In the genomic region with DNA sequence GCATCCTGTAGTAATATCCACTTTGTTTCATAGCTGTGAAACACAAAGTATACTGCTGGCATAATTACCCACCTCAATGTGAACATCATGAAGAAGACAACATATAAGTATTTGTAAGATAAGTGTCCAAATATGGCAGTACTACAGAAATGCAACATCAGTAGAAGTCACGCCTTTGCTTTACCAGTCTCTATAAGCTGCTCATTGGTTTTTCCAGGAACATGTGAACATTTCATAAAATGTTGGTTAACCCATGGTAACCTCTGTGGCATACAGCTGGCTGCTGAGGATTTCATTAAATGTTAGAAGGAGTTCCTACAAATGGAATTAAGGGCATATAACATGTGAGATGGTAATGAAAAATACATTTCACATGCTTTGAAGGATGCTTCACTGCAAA, we compare ENCODE assay signal across 34 cellular contexts.
"Had no signal": no experiment of that assay in that cellular context is flagged by ENCODE, and none has a peak within 500 bp of the region (broad histone marks: within the 10 kb centered on the region; RNA-seq: fewer than 3 reads in every experiment).

No MANE protein-coding gene starts in this region.

- ATAC-seq: activated CD4-positive, CD25-positive, alpha-beta regulatory T cell treated with anti-CD3 and anti-CD28 coated beads, Interleukin-2, amount 50 U/mL, for 24 hours; activated naive CD8-positive, alpha-beta T cell treated with anti-CD3 and anti-CD28 coated beads, Interleukin-2, amount 50 U/mL, for 24 hours; body of pancreas; gastroesophageal sphincter; heart right ventricle; T-helper 17 cell had no signal

- DNase-seq: activated B cell treated with CpG ODN at 0.5 μM for 24 hours; activated CD4-positive, alpha-beta T cell treated with anti-CD3 and anti-CD28 coated beads for 48 hours; activated CD4-positive, alpha-beta T cell treated with anti-CD3 and anti-CD28 coated beads, Interleukin-2, amount 50 U/mL, for 1 hour; activated CD4-positive, alpha-beta T cell treated with anti-CD3 and anti-CD28 coated beads, Interleukin-2, amount 50 U/mL, for 48 hours; activated effector memory CD4-positive, alpha-beta T cell treated with anti-CD3 and anti-CD28 coated beads, Interleukin-2, amount 50 U/mL, for 16 hours; activated naive CD4-positive, alpha-beta T cell treated with anti-CD3 and anti-CD28 coated beads for 36 hours; activated naive CD8-positive, alpha-beta T cell treated with anti-CD3 and anti-CD28 coated beads for 36 hours; activated naive CD8-positive, alpha-beta T cell treated with anti-CD3 and anti-CD28 coated beads, Interleukin-2, amount 50 U/mL, for 24 hours; activated T-cell treated with anti-CD3 and anti-CD28 coated beads, Interleukin-2, amount 50 U/mL, for 1 hour; activated T-cell treated with anti-CD3 and anti-CD28 coated beads, Interleukin-2, amount 50 U/mL, for 48 hours; adrenal gland; amygdala; aorta; body of pancreas; caudate nucleus; cortex of kidney; dermis blood vessel endothelial cell; effector CD4-positive, alpha-beta T cell; esophagus squamous epithelium; foreskin melanocyte; heart right ventricle; T-helper 1 cell; T-helper 17 cell; T1000; WERI-Rb-1 had no signal

- H3K36me3 Mint-ChIP-seq: activated naive CD4-positive, alpha-beta T cell treated with anti-CD3 and anti-CD28 coated beads, Interleukin-2, amount 50 U/mL, for 24 hours had no signal

- H3K27ac Mint-ChIP-seq: activated B cell treated with CpG ODN at 0.5 μM for 24 hours; activated naive CD4-positive, alpha-beta T cell treated with anti-CD3 and anti-CD28 coated beads for 36 hours; activated naive CD4-positive, alpha-beta T cell treated with anti-CD3 and anti-CD28 coated beads, Interleukin-2, amount 50 U/mL, for 24 hours; activated naive CD8-positive, alpha-beta T cell treated with anti-CD3 and anti-CD28 coated beads for 36 hours; activated naive CD8-positive, alpha-beta T cell treated with anti-CD3 and anti-CD28 coated beads, Interleukin-2, amount 50 U/mL, for 24 hours; activated T-helper 1 cell treated with anti-CD3 and anti-CD28 coated beads, Interleukin-12 subunit alpha, Interleukin-12 subunit beta, Interleukin-2, Interleukin-4 antibody, amounts not matched to agents 30 ng/mL and 10 ng/mL and 1 ng/mL, durations not matched to agents 14 hours and 24 hours and 36 hours; activated T-helper 2 cell treated with anti-CD3 and anti-CD28 coated beads, Interferon-gamma antibody, Interleukin-2, Interleukin-4, amounts not matched to agents 10 μg/mL and 5 μg/mL and 100 μg/mL, durations not matched to agents 14 hours and 24 hours and 36 hours; T-helper 17 cell; T-helper 2 cell treated with Interferon-gamma antibody and Interleukin-4, amounts not matched to agents 5 μg/mL and 100 μg/mL, for 36 hours had no signal

- H3K9me3 Mint-ChIP-seq: activated B cell treated with CpG ODN at 0.5 μM for 24 hours; activated naive CD4-positive, alpha-beta T cell treated with anti-CD3 and anti-CD28 coated beads for 36 hours; activated naive CD4-positive, alpha-beta T cell treated with anti-CD3 and anti-CD28 coated beads, Interleukin-2, amount 50 U/mL, for 24 hours; activated naive CD8-positive, alpha-beta T cell treated with anti-CD3 and anti-CD28 coated beads for 36 hours; activated naive CD8-positive, alpha-beta T cell treated with anti-CD3 and anti-CD28 coated beads, Interleukin-2, amount 50 U/mL, for 24 hours; activated T-helper 1 cell treated with anti-CD3 and anti-CD28 coated beads, Interleukin-12 subunit alpha, Interleukin-12 subunit beta, Interleukin-2, Interleukin-4 antibody, amounts not matched to agents 30 ng/mL and 10 ng/mL and 1 ng/mL, durations not matched to agents 14 hours and 24 hours and 36 hours; activated T-helper 2 cell treated with anti-CD3 and anti-CD28 coated beads, Interferon-gamma antibody, Interleukin-2, Interleukin-4, amounts not matched to agents 10 μg/mL and 5 μg/mL and 100 μg/mL, durations not matched to agents 14 hours and 24 hours and 36 hours; T-helper 2 cell treated with Interferon-gamma antibody and Interleukin-4, amounts not matched to agents 5 μg/mL and 100 μg/mL, for 36 hours had no signal

- H3K27me3 Mint-ChIP-seq: activated B cell treated with CpG ODN at 0.5 μM for 24 hours; activated naive CD4-positive, alpha-beta T cell treated with anti-CD3 and anti-CD28 coated beads, Interleukin-2, amount 50 U/mL, for 24 hours; activated naive CD8-positive, alpha-beta T cell treated with anti-CD3 and anti-CD28 coated beads for 36 hours; activated naive CD8-positive, alpha-beta T cell treated with anti-CD3 and anti-CD28 coated beads, Interleukin-2, amount 50 U/mL, for 24 hours; T-helper 17 cell had no signal

- H3K4me3 Mint-ChIP-seq: activated B cell treated with CpG ODN at 0.5 μM for 24 hours; activated naive CD4-positive, alpha-beta T cell treated with anti-CD3 and anti-CD28 coated beads for 36 hours; activated naive CD4-positive, alpha-beta T cell treated with anti-CD3 and anti-CD28 coated beads, Interleukin-2, amount 50 U/mL, for 24 hours; activated naive CD8-positive, alpha-beta T cell treated with anti-CD3 and anti-CD28 coated beads for 36 hours; activated naive CD8-positive, alpha-beta T cell treated with anti-CD3 and anti-CD28 coated beads, Interleukin-2, amount 50 U/mL, for 24 hours; activated T-helper 1 cell treated with anti-CD3 and anti-CD28 coated beads, Interleukin-12 subunit alpha, Interleukin-12 subunit beta, Interleukin-2, Interleukin-4 antibody, amounts not matched to agents 30 ng/mL and 10 ng/mL and 1 ng/mL, durations not matched to agents 14 hours and 24 hours and 36 hours; T-helper 17 cell; T-helper 2 cell treated with Interferon-gamma antibody and Interleukin-4, amounts not matched to agents 5 μg/mL and 100 μg/mL, for 36 hours had no signal

- FAIRE-seq: colon, endometrium, endothelial cell of umbilical vein had no signal
